11 cellular contexts compared by ENCODE assay signal in the genomic region with DNA sequence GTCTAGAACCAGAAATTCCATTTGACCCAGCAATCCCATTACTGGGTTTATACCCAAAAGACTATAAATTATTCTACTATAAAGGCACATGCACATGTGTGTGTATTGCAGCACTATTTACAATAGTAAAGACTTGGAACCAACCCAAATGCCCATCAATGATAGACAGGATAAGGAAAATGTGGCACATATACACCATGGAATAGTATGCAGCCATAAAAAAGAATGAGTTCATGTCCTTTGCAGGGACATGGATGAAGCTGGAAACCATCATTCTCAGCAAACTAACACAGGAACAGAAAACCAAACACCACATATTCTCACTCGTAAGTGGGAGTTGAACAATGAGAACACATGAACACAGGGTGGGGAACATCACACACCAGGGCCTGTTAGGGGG. TPM values are rescaled to one million over a fixed set of nuclear protein-coding genes. Genes with fewer than 3 reads are reported as not detected.
"Had no signal": no experiment of that assay in that cellular context is flagged by ENCODE, and none has a peak within 500 bp of the region (broad histone marks: within the 10 kb centered on the region; RNA-seq: fewer than 3 reads in every experiment).

No MANE protein-coding gene starts in this region.

RNA-seq across cellular contexts. Expression of gene XCL2, which starts 57.0 kb away (rescaled TPM):
- total RNA-seq: kidney epithelial cell; left lobe of liver; left ventricle myocardium superior; lower leg skin; lung microvascular endothelial cell; mammary epithelial cell; mesothelial cell of epicardium; mucosa of gallbladder; myocyte; naive thymus-derived CD8-positive, alpha-beta T cell had no signal
- polyA plus RNA-seq: keratinocyte, mammary epithelial cell had no signal
